15 cellular contexts compared by ENCODE assay signal in genomic region chr14:104384776-104385071, GRCh38.
DNase-seq lines count a peak whose midpoint lies in the region; ATAC-seq, FAIRE-seq and TF ChIP-seq lines count a peak whose summit lies in the region.
"Had no signal": no experiment of that assay in that cellular context is flagged by ENCODE, and none has a peak within 500 bp of the region (broad histone marks: within the 10 kb centered on the region; RNA-seq: fewer than 3 reads in every experiment).

No MANE protein-coding gene starts in this region.

- peaks cover 4% of the 10 kb centered on the region for H3K36me3 Mint-ChIP-seq in chondrocyte (ENCODE audit: low read depth)
- no peaks in the 10 kb centered on the region for H3K36me3 Mint-ChIP-seq in nephron progenitor cell (ENCODE audit: low read depth)

- TF ChIP-seq POLR2A in right lobe of liver (IDR thresholded peaks at IDR 0.05): no peak
- no peak for TF ChIP-seq POLR2A in HepG2 (IDR thresholded peaks at IDR 0.05; ENCODE audit: insufficient read depth in 1 of 2, low read depth in 2 of 2, low read length in 2 of 2)
- no peak for TF ChIP-seq POLR2A in thyroid gland (IDR thresholded peaks at IDR 0.05)

- peak overlapping the region; percentile 78 for H2AK5ac ChIP-seq in neuronal stem cell (ENCODE audit: low read depth, low read length)

- TF ChIP-seq EP300 in HepG2 (IDR thresholded peaks at IDR 0.05; ENCODE audit: low read depth in 2 of 2, low read length in 2 of 2) (no peak), HepG2 (CRISPR knock-in tag; IDR thresholded peaks at IDR 0.05; ENCODE audit: borderline replicate concordance) (no peak)

- H4K8ac ChIP-seq in neuronal stem cell (ENCODE audit: low read depth, low read length): no peak overlapping the region

- no CpG with 5 or more reads among the region's 6 CpGs for WGBS in right lobe of liver (ENCODE audit: insufficient coverage, low coverage, low lambda C conversion rate, missing lambda C conversion rate)
- 0% methylated on average over 2 of the region's 6 CpGs for WGBS in HepG2 (ENCODE audit: low lambda C conversion rate)
- WGBS in neuronal stem cell (ENCODE audit: extremely low coverage in 2 of 2, insufficient read length in 2 of 2, insufficient replicate concordance in 1 of 2), 2 donors: no CpG with 5 or more reads among the region's 6 CpGs
- 89 to 95% methylated on average over 6 of the region's 6 CpGs for WGBS in thyroid gland, 2 donors

- H2AFZ ChIP-seq in HepG2 (ENCODE audit: low read length) (no peak overlapping the region), neuronal stem cell (ENCODE audit: low read length) (no peak overlapping the region)

- in situ Hi-C loops in HepG2 (cut with HindIII; ENCODE audit: extremely low pct_ligation_motif_present, low pct_unique_long_range_greater_than_20kb): no loop called here

- FAIRE-seq in HepG2 (lab: Jason Lieb, UNC): no peak

- peak overlapping the region; percentile 2 for H3K23ac ChIP-seq in neuronal stem cell (ENCODE audit: low read depth, low read length, poor library complexity)

- H2BK15ac ChIP-seq in neuronal stem cell (ENCODE audit: low read length): peak overlapping the region; percentile 71

- peak overlapping the region; percentile 0 for H2BK120ac ChIP-seq in neuronal stem cell (ENCODE audit: low read depth, low read length)

- POLR2A ChIA-PET in HepG2 (lab: Yijun Ruan, JAX): no interaction called here

- no peak overlapping the region for H3K14ac ChIP-seq in neuronal stem cell (ENCODE audit: low read length)

- H3K79me2 ChIP-seq in HepG2 (ENCODE audit: insufficient read depth, low read length): no peaks in the 10 kb centered on the region

- H4K91ac ChIP-seq in neuronal stem cell (ENCODE audit: low read depth, low read length, poor library complexity): peak overlapping the region; percentile 0

- H3K4me1 ChIP-seq in right lobe of liver: no peaks in the 10 kb centered on the region
- no peaks in the 10 kb centered on the region for H3K4me1 ChIP-seq in HepG2 (ENCODE audit: insufficient read depth, low read length)
- H3K4me1 ChIP-seq in neuronal stem cell (ENCODE audit: control insufficient read depth in 2 of 2, insufficient read depth in 1 of 2, low read depth in 1 of 2, low read length in 2 of 2): peaks cover 4 to 24% of the 10 kb centered on the region in 2 donors
- H3K4me1 ChIP-seq in thyroid gland: no peaks in the 10 kb centered on the region

- BruUV-seq in HepG2 (replicated peaks; lab: Mats Ljungman, UMichigan): no TSS peak

- H3K27ac ChIP-seq in right lobe of liver (no peak overlapping the region), HepG2 (ENCODE audit: extremely low read length, insufficient read depth, low read length) (no peak overlapping the region), neuronal stem cell (replicated peaks; ENCODE audit: low read length) (no peak overlapping the region), thyroid gland (no peak overlapping the region)

- H3K4ac ChIP-seq in neuronal stem cell (ENCODE audit: low read length): no peak overlapping the region

- H3K9me3 Mint-ChIP-seq in chondrocyte (ENCODE audit: low read depth) (peaks cover 17% of the 10 kb centered on the region), nephron progenitor cell (peaks cover 24% of the 10 kb centered on the region)

- H3K36me3 ChIP-seq in right lobe of liver: no peaks in the 10 kb centered on the region
- no peaks in the 10 kb centered on the region for H3K36me3 ChIP-seq in HepG2 (replicated peaks in 1 of 2; ENCODE audit: control insufficient read depth in 1 of 2, insufficient read depth in 2 of 2, low read length in 2 of 2)
- no peaks in the 10 kb centered on the region for H3K36me3 ChIP-seq in neuronal stem cell (replicated peaks in 1 of 2; ENCODE audit: control insufficient read depth in 2 of 2, insufficient read depth in 2 of 2, low read length in 2 of 2)
- no peaks in the 10 kb centered on the region for H3K36me3 ChIP-seq in thyroid gland

- DNase-seq in right lobe of liver (peak in 2 of 3 donors; percentile 23 to 29), HepG2 (ENCODE audit: low spot score) (no peak), chondrocyte (ENCODE audit: low spot score) (peak; percentile 26), neuronal stem cell (ENCODE audit: low spot score) (no peak), GM19240 (ENCODE audit: insufficient read length, low spot score) (no peak), thyroid gland (no peak), nephron progenitor cell (no peak)
- DNase-seq: DMS 273 treated with DMSO at 0.1 percent for 48 hours, KBM-7, NCI-H1048, NCI-H146, NCI-H345, NCI-H69, SIG-M5 had no signal

- intact Hi-C loops in right lobe of liver (cut with DNase I) (no loop called here), HepG2 (cut with micrococcal nuclease; ENCODE audit: unreplicated experiment) (no loop called here), thyroid gland (cut with DNase I) (no loop called here)

- H3K4me1 Mint-ChIP-seq in chondrocyte (ENCODE audit: low read depth) (no peaks in the 10 kb centered on the region), nephron progenitor cell (peaks cover 33% of the 10 kb centered on the region)

- no peak for TF ChIP-seq RAD21 in HepG2 (CRISPR knock-in tag; IDR thresholded peaks at IDR 0.05)

- no peaks in the 10 kb centered on the region for H4K20me1 ChIP-seq in HepG2 (ENCODE audit: insufficient read depth, low read length)

- H3K9me3 ChIP-seq in right lobe of liver (no peaks in the 10 kb centered on the region), HepG2 (ENCODE audit: low read length) (no peaks in the 10 kb centered on the region), neuronal stem cell (replicated peaks in 1 of 2; ENCODE audit: control insufficient read depth in 2 of 2, insufficient read depth in 1 of 2, low read depth in 1 of 2, low read length in 2 of 2) (no peaks in the 10 kb centered on the region), thyroid gland (no peaks in the 10 kb centered on the region)

- no peak overlapping the region for H3K4me2 ChIP-seq in HepG2 (ENCODE audit: low read depth, low read length)
- H3K4me2 ChIP-seq in neuronal stem cell (ENCODE audit: insufficient read depth, low read length, poor library complexity, severe bottlenecking): no peak overlapping the region

- H2BK12ac ChIP-seq in neuronal stem cell (ENCODE audit: low read length): peak overlapping the region; percentile 8

- CTCF ChIA-PET in HepG2 (lab: Yijun Ruan, JAX; ENCODE audit: low intra/inter-chr PET ratio, low total read pairs): no interaction called here

- H3K27me3 Mint-ChIP-seq in chondrocyte (ENCODE audit: low read depth): peaks cover 14% of the 10 kb centered on the region
- peaks cover 65% of the 10 kb centered on the region for H3K27me3 Mint-ChIP-seq in nephron progenitor cell (ENCODE audit: low read depth, poor library complexity)

- peak overlapping the region; percentile 27 for H3K18ac ChIP-seq in neuronal stem cell (ENCODE audit: low read length)

- peaks cover 2% of the 10 kb centered on the region for H3K79me1 ChIP-seq in neuronal stem cell (ENCODE audit: low read depth, low read length)

- H3K4me3 Mint-ChIP-seq in chondrocyte (ENCODE audit: unreplicated experiment) (no peak overlapping the region), nephron progenitor cell (no peak overlapping the region)

- H3K27me3 ChIP-seq in right lobe of liver (no peaks in the 10 kb centered on the region), HepG2 (ENCODE audit: control insufficient read depth in 1 of 2, insufficient read depth in 2 of 2, low read length in 2 of 2) (peaks cover 18 to 83% of the 10 kb centered on the region in 2 experiments), neuronal stem cell (ENCODE audit: control insufficient read depth in 3 of 3, insufficient read depth in 3 of 3, low read depth in 1 of 3, low read length in 3 of 3) (peaks cover 0 to 39% (median 0%) of the 10 kb centered on the region in 3 experiments), thyroid gland (no peaks in the 10 kb centered on the region)

- TF ChIP-seq CTCF in right lobe of liver (IDR thresholded peaks at IDR 0.05) (no peak), HepG2 (CRISPR knock-in tag; IDR thresholded peaks at IDR 0.05) (no peak), chondrocyte (IDR thresholded peaks at IDR 0.05) (no peak), thyroid gland (IDR thresholded peaks at IDR 0.05) (no peak), nephron progenitor cell (IDR thresholded peaks at IDR 0.05) (no peak)

- H3K27ac Mint-ChIP-seq in chondrocyte (ENCODE audit: unreplicated experiment) (no peak overlapping the region), nephron progenitor cell (no peak overlapping the region)

- no peak overlapping the region for H3K4me3 ChIP-seq in right lobe of liver
- H3K4me3 ChIP-seq in HepG2 (replicated peaks in 1 of 3; ENCODE audit: insufficient read depth in 1 of 3, low read depth in 2 of 3, low read length in 3 of 3): no peak overlapping the region
- no peak overlapping the region for H3K4me3 ChIP-seq in neuronal stem cell (ENCODE audit: low read length in 2 of 2)
- no peak overlapping the region for H3K4me3 ChIP-seq in thyroid gland (replicated peaks in 1 of 3)

- ATAC-seq in right lobe of liver (no peak), HepG2 (no peak)
- ATAC-seq: Panc1 had no signal

- H3K9ac ChIP-seq in HepG2 (ENCODE audit: insufficient read depth, low read depth, low read length) (no peak overlapping the region), neuronal stem cell (ENCODE audit: low read depth, low read length, poor library complexity) (no peak overlapping the region)

- H2BK5ac ChIP-seq in neuronal stem cell (ENCODE audit: low read length): peak overlapping the region; percentile 1

TF ChIP-seq in HepG2, 621 proteins besides CTCF, POLR2A, EP300 and RAD21:
- TF ChIP-seq SP4 (CRISPR knock-in tag; IDR thresholded peaks at IDR 0.05) (no peak), FOSL1 (CRISPR knock-in tag; IDR thresholded peaks at IDR 0.05; ENCODE audit: borderline replicate concordance) (no peak), ZBTB21 (CRISPR knock-in tag; IDR thresholded peaks at IDR 0.05) (no peak), ZNF652 (CRISPR knock-in tag; IDR thresholded peaks at IDR 0.05; ENCODE audit: borderline replicate concordance, low read depth) (no peak), FOXP1 (IDR thresholded peaks at IDR 0.05) (no peak), FOXP1 (CRISPR knock-in tag; IDR thresholded peaks at IDR 0.05) (no peak), ZFYVE20 (CRISPR knock-in tag; IDR thresholded peaks at IDR 0.05; ENCODE audit: borderline replicate concordance, low read depth) (no peak), PAF1 (CRISPR knock-in tag; IDR thresholded peaks at IDR 0.05) (no peak), SOX5 (CRISPR knock-in tag; IDR thresholded peaks at IDR 0.05; ENCODE audit: borderline replicate concordance) (no peak)

Comparison
In these comparisons a context has a peak if more than half of its experiments do, and no peak if none do; other contexts are left out.
1. DNase-seq: peak in right lobe of liver (2 of 3) and chondrocyte (single experiment); none in HepG2 (single experiment), neuronal stem cell (single experiment), GM19240 (single experiment), thyroid gland (0 of 2) and nephron progenitor cell (single experiment).